16 cellular contexts compared by ENCODE assay signal in genomic region chr1:12413664-12414410, GRCh38.
A peak's percentile ranks its signal among the peaks of the same experiment; 100 is the strongest.
DNase-seq lines count a peak whose midpoint lies in the region; ATAC-seq, FAIRE-seq and TF ChIP-seq lines count a peak whose summit lies in the region.
"Had no signal": no experiment of that assay in that cellular context is flagged by ENCODE, and none has a peak within 500 bp of the region (broad histone marks: within the 10 kb centered on the region; RNA-seq: fewer than 3 reads in every experiment).

No MANE protein-coding gene starts in this region.

- CTCF ChIA-PET in HepG2 (lab: Yijun Ruan, JAX; ENCODE audit: low intra/inter-chr PET ratio, low total read pairs), result no interaction called here
- CTCF ChIA-PET in IMR-90 (lab: Yijun Ruan, JAX), result no interaction called here

- H4K20me1 ChIP-seq in HepG2 (ENCODE audit: insufficient read depth, low read length) (no peaks in the 10 kb centered on the region), IMR-90 (ENCODE audit: insufficient read depth, low read length) (no peaks in the 10 kb centered on the region)

- no peak overlapping the region for H2BK5ac ChIP-seq in IMR-90 (ENCODE audit: low read depth, low read length, poor library complexity, severe bottlenecking)

- TF ChIP-seq EP300 in HepG2 (IDR thresholded peaks at IDR 0.05; ENCODE audit: low read depth in 2 of 2, low read length in 2 of 2) (no peak), HepG2 (CRISPR knock-in tag; IDR thresholded peaks at IDR 0.05; ENCODE audit: borderline replicate concordance) (no peak)

- H3K27me3 ChIP-seq in HepG2 (ENCODE audit: control insufficient read depth in 1 of 2, insufficient read depth in 2 of 2, low read length in 2 of 2) (no peaks in the 10 kb centered on the region), right lobe of liver (no peaks in the 10 kb centered on the region), IMR-90 (ENCODE audit: control insufficient read depth, insufficient read depth, low read length) (no peaks in the 10 kb centered on the region), foreskin keratinocyte (no peaks in the 10 kb centered on the region)
- H3K27me3 ChIP-seq: Peyer's patch had no signal

- H3K14ac ChIP-seq in IMR-90 (replicated peaks; ENCODE audit: low read depth, low read length), result no peak overlapping the region

- in situ Hi-C loops in HepG2 (cut with HindIII; ENCODE audit: extremely low pct_ligation_motif_present, low pct_unique_long_range_greater_than_20kb) (no loop called here), IMR-90 (cut with MboI; ENCODE audit: low sequenced_read_pairs) (loop anchor here (25.0 kb wide), 1 partner anchor 198 kb away; the partner anchor contains the start of gene DHRS3)

- H3K4me3 ChIP-seq in HepG2 (replicated peaks in 1 of 3; ENCODE audit: insufficient read depth in 1 of 3, low read depth in 2 of 3, low read length in 3 of 3) (no peak overlapping the region), right lobe of liver (no peak overlapping the region), IMR-90 (ENCODE audit: insufficient read depth, low read depth, low read length) (no peak overlapping the region)
- H3K4me3 ChIP-seq: Peyer's patch had no signal

- H3K23ac ChIP-seq in IMR-90 (ENCODE audit: low read depth, low read length), result no peak overlapping the region

- TF ChIP-seq CTCF in HepG2 (CRISPR knock-in tag; IDR thresholded peaks at IDR 0.05) (no peak), right lobe of liver (IDR thresholded peaks at IDR 0.05) (no peak), IMR-90 (conservative IDR thresholded peaks at IDR 0.05; ENCODE audit: low read depth, low read length) (no peak), foreskin keratinocyte (conservative IDR thresholded peaks at IDR 0.05) (no peak)

- H3K4me2 ChIP-seq in HepG2 (ENCODE audit: low read depth, low read length), result no peak overlapping the region
- H3K4me2 ChIP-seq in IMR-90 (ENCODE audit: low read depth, low read length), result no peak overlapping the region

- BruUV-seq in HepG2 (replicated peaks; lab: Mats Ljungman, UMichigan), result no TSS peak
- no TSS peak for BruUV-seq in IMR-90 (replicated peaks; lab: Mats Ljungman, UMichigan)

- POLR2A ChIA-PET in HepG2 (lab: Yijun Ruan, JAX), result interaction anchor here (0.9 kb wide), 1 partner anchor 115 kb away, joined by 3 read pairs; no protein-coding TSS in a partner anchor
- POLR2A ChIA-PET in IMR-90 (lab: Charles Lee; ENCODE audit: unreplicated experiment), result no interaction called here

- H4K5ac ChIP-seq in IMR-90 (ENCODE audit: low read depth, low read length), result no peak overlapping the region

- H2AFZ ChIP-seq in HepG2 (ENCODE audit: low read length) (no peak overlapping the region), IMR-90 (replicated peaks; ENCODE audit: low read length, poor library complexity) (no peak overlapping the region)

- H2BK20ac ChIP-seq in IMR-90 (ENCODE audit: low read depth, low read length), result no peak overlapping the region

- H3K9me1 ChIP-seq in IMR-90 (ENCODE audit: insufficient read depth, low read length), result peaks cover 11% of the 10 kb centered on the region

- H3K79me1 ChIP-seq in IMR-90 (ENCODE audit: low read depth in 1 of 2, low read length in 2 of 2), result no peaks in the 10 kb centered on the region

- no peak overlapping the region for H2AK5ac ChIP-seq in IMR-90 (ENCODE audit: low read depth, low read length)

- no peak overlapping the region for H3K9ac ChIP-seq in HepG2 (ENCODE audit: insufficient read depth, low read depth, low read length)
- H3K9ac ChIP-seq in IMR-90 (ENCODE audit: low read depth, low read length), result no peak overlapping the region

- ATAC-seq in HepG2 (no peak), right lobe of liver (no peak), IMR-90 (ENCODE audit: low read depth) (no peak), foreskin keratinocyte (peak; percentile 9), GM19035 (IDR thresholded peaks at IDR 0.05; ENCODE audit: unreplicated experiment) (no peak)
- ATAC-seq: Right ventricle myocardium inferior had no signal

- DNase-seq in HepG2 (ENCODE audit: low spot score) (no peak), right lobe of liver (no peak), IMR-90 (no peak), foreskin keratinocyte (no peak), NAMALWA (ENCODE audit: low spot score) (no peak)
- no peak for DNase-seq in effector CD4-positive, alpha-beta T cell
- DNase-seq: Caco-2, DMS153, GOT3, KBM-7, NCI-H1436, NCI-H2029 treated with DMSO at 0.1 percent for 48 hours, NCI-H524 treated with DMSO at 0.1 percent for 48 hours, Peyer's patch had no signal

- H4K91ac ChIP-seq in IMR-90 (ENCODE audit: insufficient read depth, low read depth, low read length), result no peak overlapping the region

- no peak for FAIRE-seq in HepG2 (lab: Jason Lieb, UNC)

- dilution Hi-C loops in IMR-90 (cut with HindIII; ENCODE audit: low sequenced_read_pairs, unreplicated experiment), result no loop called here

- intact Hi-C loops in HepG2 (cut with micrococcal nuclease; ENCODE audit: unreplicated experiment) (no loop called here), right lobe of liver (cut with DNase I) (no loop called here), IMR-90 (cut with micrococcal nuclease) (no loop called here)

- H3K79me2 ChIP-seq in HepG2 (ENCODE audit: insufficient read depth, low read length), result no peaks in the 10 kb centered on the region

- no peak for TF ChIP-seq POLR2A in HepG2 (IDR thresholded peaks at IDR 0.05; ENCODE audit: insufficient read depth in 1 of 2, low read depth in 2 of 2, low read length in 2 of 2)
- TF ChIP-seq POLR2A in right lobe of liver (IDR thresholded peaks at IDR 0.05), result no peak
- no peak for TF ChIP-seq POLR2A in IMR-90 (IDR thresholded peaks at IDR 0.05; ENCODE audit: low read depth, low read length)

- H2AK9ac ChIP-seq in IMR-90 (replicated peaks; ENCODE audit: low read depth, low read length, poor library complexity), result no peak overlapping the region

- peak overlapping the region; percentile 13; the same call in 1 of the 2 replicates for H3K4ac ChIP-seq in IMR-90 (ENCODE audit: low read depth, low read length)

- H3K9me3 ChIP-seq in HepG2 (ENCODE audit: low read length), result 0 out of 2 replicates have a peak, but pooled peaks cover 5% of the 10 kb centered on the region
- H3K9me3 ChIP-seq in right lobe of liver, result no peaks in the 10 kb centered on the region
- no peaks in the 10 kb centered on the region; the same call in 1 of the 2 replicates for H3K9me3 ChIP-seq in IMR-90 (ENCODE audit: control insufficient read depth, insufficient read depth, low read length)
- H3K9me3 ChIP-seq: Caco-2, Peyer's patch had no signal

- no peak overlapping the region for H2BK15ac ChIP-seq in IMR-90 (ENCODE audit: low read depth, low read length)

- H3K27ac ChIP-seq in HepG2 (ENCODE audit: extremely low read length, insufficient read depth, low read length) (no peak overlapping the region), right lobe of liver (no peak overlapping the region), IMR-90 (ENCODE audit: insufficient read depth, low read length) (no peak overlapping the region), foreskin keratinocyte (no peak overlapping the region)
- H3K27ac ChIP-seq: Peyer's patch had no signal

- no peak overlapping the region for H2BK120ac ChIP-seq in IMR-90 (ENCODE audit: low read depth, low read length)

- H3K36me3 ChIP-seq in HepG2 (replicated peaks in 1 of 2; ENCODE audit: control insufficient read depth in 1 of 2, insufficient read depth in 2 of 2, low read length in 2 of 2), result peaks cover 3 to 9% of the 10 kb centered on the region in 2 experiments; a peak in 3 of 5 replicates
- H3K36me3 ChIP-seq in right lobe of liver, result peaks cover 0 to 15% (median 3%) of the 10 kb centered on the region in 4 donors
- peaks cover 12% of the 10 kb centered on the region for H3K36me3 ChIP-seq in IMR-90 (ENCODE audit: control insufficient read depth, insufficient read depth, low read length)

- 96% methylated on average over 7 of the region's 7 CpGs for WGBS in HepG2 (ENCODE audit: low lambda C conversion rate)
- WGBS in right lobe of liver (ENCODE audit: insufficient coverage, low coverage, low lambda C conversion rate, missing lambda C conversion rate), result 100% methylated on average over 3 of the region's 7 CpGs
- whole genome bisulfite sequencing in IMR-90 (ENCODE audit: extremely low coverage in 2 of 2, insufficient read length in 1 of 2), 2 experiments, result no CpG with 5 or more reads among the region's 7 CpGs

- H3K56ac ChIP-seq in IMR-90 (ENCODE audit: extremely low read depth, insufficient read depth, low read length), result no peak overlapping the region

- peaks cover 48% of the 10 kb centered on the region for H3K4me1 ChIP-seq in HepG2 (ENCODE audit: insufficient read depth, low read length)
- H3K4me1 ChIP-seq in right lobe of liver, result no peaks in the 10 kb centered on the region
- H3K4me1 ChIP-seq in IMR-90 (ENCODE audit: control insufficient read depth, insufficient read depth, low read length), result no peaks in the 10 kb centered on the region; the same call in none of the 2 replicates
- H3K4me1 ChIP-seq in foreskin keratinocyte, result no peaks in the 10 kb centered on the region
- H3K4me1 ChIP-seq: Caco-2, Peyer's patch had no signal

- TF ChIP-seq RAD21 in HepG2 (CRISPR knock-in tag; IDR thresholded peaks at IDR 0.05), result no peak
- TF ChIP-seq RAD21 in IMR-90 (IDR thresholded peaks at IDR 0.05; ENCODE audit: low read length), result no peak

- no peak overlapping the region for H3K18ac ChIP-seq in IMR-90 (ENCODE audit: low read depth, low read length)

- H4K8ac ChIP-seq in IMR-90 (ENCODE audit: low read depth in 2 of 2, low read length in 2 of 2), result no peak overlapping the region

TF ChIP-seq in HepG2, 621 proteins besides CTCF, POLR2A, EP300 and RAD21 (continues in another document):
- 0 out of 2 replicates have a peak, but pooled peaks have one; percentile 18 for TF ChIP-seq HNF4A (CRISPR knock-in tag; IDR thresholded peaks at IDR 0.05)

TF ChIP-seq in IMR-90, 13 proteins besides CTCF, POLR2A, EP300 and RAD21 (continues in another document):
- TF ChIP-seq MXI1 (IDR thresholded peaks at IDR 0.05; ENCODE audit: borderline replicate concordance, low read depth, low read length) (no peak), FOS (IDR thresholded peaks at IDR 0.05; ENCODE audit: low read depth, low read length) (no peak), SMC3 (IDR thresholded peaks at IDR 0.05; ENCODE audit: low read depth, low read length) (no peak), MAZ (IDR thresholded peaks at IDR 0.05; ENCODE audit: borderline replicate concordance, low read depth, low read length) (no peak), ELK1 (IDR thresholded peaks at IDR 0.05; ENCODE audit: borderline replicate concordance, low read depth, low read length) (no peak)
